In the genomic region with DNA sequence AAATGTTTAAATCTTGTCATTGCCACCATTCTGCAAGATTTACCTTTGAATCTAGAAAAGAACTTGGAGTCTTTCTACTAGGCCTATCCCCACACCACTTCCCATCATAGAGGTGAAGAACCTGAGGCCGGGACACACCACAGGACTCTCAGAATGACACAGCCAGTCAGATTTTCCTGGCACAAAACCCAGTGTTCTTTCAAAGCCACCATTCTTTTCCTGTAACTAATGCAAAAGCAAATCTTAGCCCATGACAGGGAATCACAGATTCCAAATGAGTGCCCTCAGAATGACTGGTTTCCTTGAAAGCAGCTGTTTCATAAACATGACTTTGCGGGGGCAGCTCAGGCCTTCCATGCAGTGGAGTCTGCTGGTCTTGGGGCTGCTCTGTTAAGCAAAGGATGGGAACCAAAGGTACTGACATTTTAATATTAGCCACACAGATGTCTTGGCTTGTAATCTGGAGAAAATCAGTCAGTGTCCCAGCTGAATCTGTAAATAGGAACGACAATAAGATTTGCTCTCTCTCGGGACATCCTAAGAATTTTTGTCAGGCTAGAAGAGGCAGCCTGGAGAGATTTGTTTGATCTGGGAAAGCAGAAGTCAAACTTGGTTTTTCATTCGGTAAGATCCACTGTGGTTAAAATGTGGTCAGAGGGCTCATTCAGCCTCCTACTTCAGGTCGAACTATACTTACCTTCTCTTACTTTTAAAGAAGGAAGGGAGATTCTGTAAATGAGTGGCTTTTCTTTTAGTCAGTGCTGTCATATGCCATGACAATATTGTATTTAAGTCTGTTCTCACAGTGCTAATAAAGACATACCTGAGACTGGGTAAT, we compare ENCODE assay signal across 8 cellular contexts.
A peak's percentile ranks its signal among the peaks of the same experiment; 100 is the strongest.
DNase-seq lines count a peak whose midpoint lies in the region; ATAC-seq, FAIRE-seq and TF ChIP-seq lines count a peak whose summit lies in the region.

No MANE protein-coding gene starts in this region.

- TF ChIP-seq EP300 in HepG2 (IDR thresholded peaks at IDR 0.05; ENCODE audit: low read depth in 2 of 2, low read length in 2 of 2) (no peak), HepG2 (CRISPR knock-in tag; IDR thresholded peaks at IDR 0.05; ENCODE audit: borderline replicate concordance) (no peak)

- peak overlapping the region; percentile 35 for H3K4me3 Mint-ChIP-seq in stimulated activated naive CD8-positive, alpha-beta T cell treated with anti-CD3 and anti-CD28 coated beads, Interleukin-15, Interleukin-2, amounts not matched to agents 100 ng/mL and 50 ng/mL, for 24 hours

- H3K9me2 ChIP-seq in PC-9 (ENCODE audit: insufficient read depth) = no peaks in the 10 kb centered on the region

- TF ChIP-seq POLR2A in heart left ventricle (IDR thresholded peaks at IDR 0.05) (no peak), adrenal gland (IDR thresholded peaks at IDR 0.05) (no peak), HepG2 (IDR thresholded peaks at IDR 0.05; ENCODE audit: insufficient read depth in 1 of 2, low read depth in 2 of 2, low read length in 2 of 2) (no peak)

- H3K9ac ChIP-seq in HepG2 (ENCODE audit: insufficient read depth, low read depth, low read length) = no peak overlapping the region

- 57 to 62% (median 58%) methylated on average over 6 of the region's 6 CpGs for WGBS in heart left ventricle, 4 donors
- 69 to 74% (median 71%) methylated on average over 6 of the region's 6 CpGs for WGBS in adrenal gland, 4 donors
- WGBS in HepG2 (ENCODE audit: low lambda C conversion rate) = 56% methylated on average over 6 of the region's 6 CpGs

- CTCF ChIA-PET in PC-9 (lab: Charles Lee) = no interaction called here
- CTCF ChIA-PET in HepG2 (lab: Yijun Ruan, JAX; ENCODE audit: low intra/inter-chr PET ratio, low total read pairs) = no interaction called here

- H3K36me3 Mint-ChIP-seq in stimulated activated naive CD8-positive, alpha-beta T cell treated with anti-CD3 and anti-CD28 coated beads, Interleukin-15, Interleukin-2, amounts not matched to agents 100 ng/mL and 50 ng/mL, for 24 hours (ENCODE audit: low read depth) = no peaks in the 10 kb centered on the region

- TF ChIP-seq RAD21 in HepG2 (CRISPR knock-in tag; IDR thresholded peaks at IDR 0.05) = no peak

- TF ChIP-seq CTCF in heart left ventricle (IDR thresholded peaks at IDR 0.05) = no peak
- TF ChIP-seq CTCF in adrenal gland (IDR thresholded peaks at IDR 0.05) = no peak
- TF ChIP-seq CTCF in PC-9 (conservative IDR thresholded peaks at IDR 0.05) = no peak
- TF ChIP-seq CTCF in HepG2 (CRISPR knock-in tag; IDR thresholded peaks at IDR 0.05) = no peak

- peak; percentile 30 to 82 (median 64) for ATAC-seq in heart left ventricle
- ATAC-seq in HG03196 (IDR thresholded peaks at IDR 0.05; ENCODE audit: unreplicated experiment) = peak; percentile 73
- no peak for ATAC-seq in HepG2

- no TSS peak for BruUV-seq in PC-9 (replicated peaks; lab: Mats Ljungman, UMichigan)
- no TSS peak for BruUV-seq in HepG2 (replicated peaks; lab: Mats Ljungman, UMichigan)

- H3K27me3 ChIP-seq in heart left ventricle (no peaks in the 10 kb centered on the region), adrenal gland (no peaks in the 10 kb centered on the region), PC-9 (ENCODE audit: insufficient read depth, low read depth) (no peaks in the 10 kb centered on the region), HepG2 (ENCODE audit: control insufficient read depth in 1 of 2, insufficient read depth in 2 of 2, low read length in 2 of 2) (peaks cover 0 to 1% of the 10 kb centered on the region in 2 experiments; a peak in 1 of 5 replicates)

- no peaks in the 10 kb centered on the region for H3K36me3 ChIP-seq in heart left ventricle
- no peaks in the 10 kb centered on the region for H3K36me3 ChIP-seq in adrenal gland (replicated peaks in 1 of 2)
- no peaks in the 10 kb centered on the region for H3K36me3 ChIP-seq in PC-9 (ENCODE audit: low read depth)
- no peaks in the 10 kb centered on the region for H3K36me3 ChIP-seq in HepG2 (replicated peaks in 1 of 2; ENCODE audit: control insufficient read depth in 1 of 2, insufficient read depth in 2 of 2, low read length in 2 of 2)

- peak overlapping the region in 10 of 12 donors; percentile 16 to 61 (median 44) for H3K27ac ChIP-seq in heart left ventricle
- no peak overlapping the region for H3K27ac ChIP-seq in adrenal gland
- no peak overlapping the region for H3K27ac ChIP-seq in PC-9
- H3K27ac ChIP-seq in HepG2 (ENCODE audit: extremely low read length, insufficient read depth, low read length) = no peak overlapping the region

- in situ Hi-C loops in HepG2 (cut with HindIII; ENCODE audit: extremely low pct_ligation_motif_present, low pct_unique_long_range_greater_than_20kb) = no loop called here

- H3K4me2 ChIP-seq in PC-9 = no peak overlapping the region
- H3K4me2 ChIP-seq in HepG2 (ENCODE audit: low read depth, low read length) = no peak overlapping the region

- DNase-seq in heart left ventricle (peak in 4 of 5 donors; percentile 32 to 61 (median 37)), cardiac septum (ENCODE audit: low spot score) (no peak), adrenal gland (peak in 4 of 7 donors; percentile 4 to 65 (median 40)), NCI-H2107 treated with DMSO at 0.1 percent for 48 hours (lab: John Stamatoyannopoulos, UW; ENCODE audit: unreplicated experiment) (no peak), PC-9 (no peak), HepG2 (ENCODE audit: low spot score) (no peak)

- H4K20me1 ChIP-seq in PC-9 (ENCODE audit: insufficient read depth) (no peaks in the 10 kb centered on the region), HepG2 (ENCODE audit: insufficient read depth, low read length) (no peaks in the 10 kb centered on the region)

- POLR2A ChIA-PET in PC-9 (lab: Charles Lee; ENCODE audit: unreplicated experiment) = no interaction called here
- POLR2A ChIA-PET in HepG2 (lab: Yijun Ruan, JAX) = no interaction called here

- H3K27me3 Mint-ChIP-seq in stimulated activated naive CD8-positive, alpha-beta T cell treated with anti-CD3 and anti-CD28 coated beads, Interleukin-15, Interleukin-2, amounts not matched to agents 100 ng/mL and 50 ng/mL, for 24 hours = peaks cover 5% of the 10 kb centered on the region

- no peak overlapping the region for H2AFZ ChIP-seq in PC-9
- no peak overlapping the region for H2AFZ ChIP-seq in HepG2 (ENCODE audit: low read length)

- no peaks in the 10 kb centered on the region for H3F3A ChIP-seq in PC-9 (ENCODE audit: insufficient read depth, low read depth)

- H3K9me3 ChIP-seq in heart left ventricle (no peaks in the 10 kb centered on the region), adrenal gland (replicated peaks in 1 of 3) (no peaks in the 10 kb centered on the region), PC-9 (ENCODE audit: insufficient read depth, low read depth) (no peaks in the 10 kb centered on the region), HepG2 (ENCODE audit: low read length) (no peaks in the 10 kb centered on the region)

- H3K27ac Mint-ChIP-seq in stimulated activated naive CD8-positive, alpha-beta T cell treated with anti-CD3 and anti-CD28 coated beads, Interleukin-15, Interleukin-2, amounts not matched to agents 100 ng/mL and 50 ng/mL, for 24 hours = peak overlapping the region; percentile 79

- FAIRE-seq in HepG2 (lab: Jason Lieb, UNC) = no peak

- H3K79me2 ChIP-seq in PC-9 (ENCODE audit: low read depth) = no peaks in the 10 kb centered on the region
- H3K79me2 ChIP-seq in HepG2 (ENCODE audit: insufficient read depth, low read length) = no peaks in the 10 kb centered on the region

- no peaks in the 10 kb centered on the region for H3K9me3 Mint-ChIP-seq in stimulated activated naive CD8-positive, alpha-beta T cell treated with anti-CD3 and anti-CD28 coated beads, Interleukin-15, Interleukin-2, amounts not matched to agents 100 ng/mL and 50 ng/mL, for 24 hours

- intact Hi-C loops in heart left ventricle (cut with DNase I) (loop anchor here in 5 of 10 donors (5.0 to 10.0 kb wide), 5 partner anchors 78 to 650 kb away; a partner anchor contains a TSS), cardiac septum (cut with DNase I) (loop anchor here (5.0 to 10.0 kb wide), 2 partner anchors 253 to 320 kb away; no protein-coding TSS in a partner anchor), adrenal gland (cut with DNase I) (no loop called here), PC-9 (cut with micrococcal nuclease; ENCODE audit: unreplicated experiment) (no loop called here), HepG2 (cut with micrococcal nuclease; ENCODE audit: unreplicated experiment) (loop anchor here (5.0 kb wide), 1 partner anchor 727 kb away; no protein-coding TSS in a partner anchor)

- H3K4me3 ChIP-seq in heart left ventricle (no peak overlapping the region), adrenal gland (no peak overlapping the region), PC-9 (no peak overlapping the region), HepG2 (replicated peaks in 1 of 3; ENCODE audit: insufficient read depth in 1 of 3, low read depth in 2 of 3, low read length in 3 of 3) (no peak overlapping the region)

- H3K4me1 ChIP-seq in heart left ventricle (peaks cover 0 to 41% (median 8%) of the 10 kb centered on the region in 12 donors), adrenal gland (replicated peaks in 1 of 2) (no peaks in the 10 kb centered on the region), PC-9 (replicated peaks; ENCODE audit: insufficient read depth) (no peaks in the 10 kb centered on the region), HepG2 (ENCODE audit: insufficient read depth, low read length) (peaks cover 9% of the 10 kb centered on the region)

- H3K4me1 Mint-ChIP-seq in stimulated activated naive CD8-positive, alpha-beta T cell treated with anti-CD3 and anti-CD28 coated beads, Interleukin-15, Interleukin-2, amounts not matched to agents 100 ng/mL and 50 ng/mL, for 24 hours (ENCODE audit: low read depth) = peaks cover 26% of the 10 kb centered on the region

TF ChIP-seq in HepG2, 621 proteins besides CTCF, POLR2A, EP300 and RAD21 (continues in another document):
- TF ChIP-seq TAF15 (IDR thresholded peaks at IDR 0.05; ENCODE audit: low read depth, low read length, poor library complexity, severe bottlenecking) = no peak
- no peak for TF ChIP-seq U2AF1 (optimal IDR thresholded peaks at IDR 0.05; ENCODE audit: low read depth, low read length)

Comparison
In these comparisons a context has a peak if more than half of its experiments do, and no peak if none do; other contexts are left out.
1. DNase-seq: peak in heart left ventricle (4 of 5) and adrenal gland (4 of 7); none in cardiac septum (single experiment), NCI-H2107 treated with DMSO at 0.1 percent for 48 hours (single experiment), PC-9 (0 of 2) and HepG2 (single experiment).
2. H3K27ac ChIP-seq: peak in heart left ventricle (10 of 12); none in adrenal gland (0 of 5), PC-9 (single experiment) and HepG2 (single experiment).
3. intact Hi-C loops: an anchor here in cardiac septum (5.0 to 10.0 kb wide) and HepG2 (5.0 kb wide); none called in adrenal gland and PC-9.